ENCODE assay signal across 1 cellular context in genomic region chr18:63155169-63155852, GRCh38.
TF ChIP-seq lines count a peak whose summit lies in the region.

No MANE protein-coding gene starts in this region.

TF ChIP-seq in HepG2, 621 proteins besides CTCF, POLR2A, EP300 and RAD21 (continued from another document and continues in another):
- no peak for TF ChIP-seq NFATC3 (CRISPR knock-in tag; IDR thresholded peaks at IDR 0.05)
- TF ChIP-seq ZNF616 (CRISPR knock-in tag; IDR thresholded peaks at IDR 0.05; ENCODE audit: low read depth): no peak
- no peak for TF ChIP-seq KAT7 (CRISPR knock-in tag; IDR thresholded peaks at IDR 0.05; ENCODE audit: borderline replicate concordance)
- TF ChIP-seq POLR2G (IDR thresholded peaks at IDR 0.05; ENCODE audit: low read depth, low read length): no peak
- peak; percentile 47; the same call in 1 of the 2 replicates for TF ChIP-seq IRF9 (CRISPR knock-in tag; IDR thresholded peaks at IDR 0.05; ENCODE audit: borderline replicate concordance)
- TF ChIP-seq ZIK1 (CRISPR knock-in tag; IDR thresholded peaks at IDR 0.05; ENCODE audit: borderline replicate concordance, low read depth): no peak
- TF ChIP-seq ZNF839 (CRISPR knock-in tag; IDR thresholded peaks at IDR 0.05; ENCODE audit: borderline replicate concordance): no peak
- TF ChIP-seq, protein P1, sequence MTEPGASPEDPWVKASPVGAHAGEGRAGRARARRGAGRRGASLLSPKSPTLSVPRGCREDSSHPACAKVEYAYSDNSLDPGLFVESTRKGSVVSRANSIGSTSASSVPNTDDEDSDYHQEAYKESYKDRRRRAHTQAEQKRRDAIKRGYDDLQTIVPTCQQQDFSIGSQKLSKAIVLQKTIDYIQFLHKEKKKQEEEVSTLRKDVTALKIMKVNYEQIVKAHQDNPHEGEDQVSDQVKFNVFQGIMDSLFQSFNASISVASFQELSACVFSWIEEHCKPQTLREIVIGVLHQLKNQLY (CRISPR knock-in tag; IDR thresholded peaks at IDR 0.05): no peak
- TF ChIP-seq E2F1 (CRISPR knock-in tag; IDR thresholded peaks at IDR 0.05): no peak
- TF ChIP-seq, protein P2, sequence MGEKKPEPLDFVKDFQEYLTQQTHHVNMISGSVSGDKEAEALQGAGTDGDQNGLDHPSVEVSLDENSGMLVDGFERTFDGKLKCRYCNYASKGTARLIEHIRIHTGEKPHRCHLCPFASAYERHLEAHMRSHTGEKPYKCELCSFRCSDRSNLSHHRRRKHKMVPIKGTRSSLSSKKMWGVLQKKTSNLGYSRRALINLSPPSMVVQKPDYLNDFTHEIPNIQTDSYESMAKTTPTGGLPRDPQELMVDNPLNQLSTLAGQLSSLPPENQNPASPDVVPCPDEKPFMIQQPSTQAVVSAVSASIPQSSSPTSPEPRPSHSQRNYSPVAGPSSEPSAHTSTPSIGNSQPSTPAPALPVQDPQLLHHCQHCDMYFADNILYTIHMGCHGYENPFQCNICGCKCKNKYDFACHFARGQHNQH (CRISPR knock-in tag; IDR thresholded peaks at IDR 0.05): no peak
- no peak for TF ChIP-seq KMT2B (CRISPR knock-in tag; IDR thresholded peaks at IDR 0.05)
- no peak for TF ChIP-seq KLF16 (CRISPR knock-in tag; IDR thresholded peaks at IDR 0.05)
- 0 out of 2 replicates have a peak, but pooled peaks have one; percentile 13 for TF ChIP-seq GABPB1 (CRISPR knock-in tag; IDR thresholded peaks at IDR 0.05)
- no peak for TF ChIP-seq ZNF274 (CRISPR knock-in tag; IDR thresholded peaks at IDR 0.05)
- TF ChIP-seq CREM (IDR thresholded peaks at IDR 0.05): no peak
- TF ChIP-seq CREM (CRISPR knock-in tag; IDR thresholded peaks at IDR 0.05): no peak
- no peak for TF ChIP-seq MEIS1 (CRISPR knock-in tag; IDR thresholded peaks at IDR 0.05; ENCODE audit: borderline replicate concordance)
- TF ChIP-seq BHLHE40 (IDR thresholded peaks at IDR 0.05; ENCODE audit: low read length): 0 out of 2 replicates have a peak, but pooled peaks have one; percentile 44
- no peak for TF ChIP-seq MXD3 (CRISPR knock-in tag; IDR thresholded peaks at IDR 0.05)
- TF ChIP-seq, protein P3, sequence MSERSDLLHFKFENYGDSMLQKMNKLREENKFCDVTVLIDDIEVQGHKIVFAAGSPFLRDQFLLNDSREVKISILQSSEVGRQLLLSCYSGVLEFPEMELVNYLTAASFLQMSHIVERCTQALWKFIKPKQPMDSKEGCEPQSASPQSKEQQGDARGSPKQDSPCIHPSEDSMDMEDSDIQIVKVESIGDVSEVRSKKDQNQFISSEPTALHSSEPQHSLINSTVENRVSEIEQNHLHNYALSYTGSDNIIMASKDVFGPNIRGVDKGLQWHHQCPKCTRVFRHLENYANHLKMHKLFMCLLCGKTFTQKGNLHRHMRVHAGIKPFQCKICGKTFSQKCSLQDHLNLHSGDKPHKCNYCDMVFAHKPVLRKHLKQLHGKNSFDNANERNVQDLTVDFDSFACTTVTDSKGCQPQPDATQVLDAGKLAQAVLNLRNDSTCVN (CRISPR knock-in tag; IDR thresholded peaks at IDR 0.05; ENCODE audit: borderline replicate concordance): no peak
- TF ChIP-seq MTF1 (CRISPR knock-in tag; IDR thresholded peaks at IDR 0.05): no peak
- TF ChIP-seq, protein P4, sequence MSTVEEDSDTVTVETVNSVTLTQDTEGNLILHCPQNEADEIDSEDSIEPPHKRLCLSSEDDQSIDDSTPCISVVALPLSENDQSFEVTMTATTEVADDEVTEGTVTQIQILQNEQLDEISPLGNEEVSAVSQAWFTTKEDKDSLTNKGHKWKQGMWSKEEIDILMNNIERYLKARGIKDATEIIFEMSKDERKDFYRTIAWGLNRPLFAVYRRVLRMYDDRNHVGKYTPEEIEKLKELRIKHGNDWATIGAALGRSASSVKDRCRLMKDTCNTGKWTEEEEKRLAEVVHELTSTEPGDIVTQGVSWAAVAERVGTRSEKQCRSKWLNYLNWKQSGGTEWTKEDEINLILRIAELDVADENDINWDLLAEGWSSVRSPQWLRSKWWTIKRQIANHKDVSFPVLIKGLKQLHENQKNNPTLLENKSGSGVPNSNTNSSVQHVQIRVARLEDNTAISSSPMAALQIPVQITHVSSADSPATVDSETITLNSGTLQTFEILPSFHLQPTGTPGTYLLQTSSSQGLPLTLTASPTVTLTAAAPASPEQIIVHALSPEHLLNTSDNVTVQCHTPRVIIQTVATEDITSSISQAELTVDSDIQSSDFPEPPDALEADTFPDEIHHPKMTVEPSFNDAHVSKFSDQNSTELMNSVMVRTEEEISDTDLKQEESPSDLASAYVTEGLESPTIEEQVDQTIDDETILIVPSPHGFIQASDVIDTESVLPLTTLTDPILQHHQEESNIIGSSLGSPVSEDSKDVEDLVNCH (CRISPR knock-in tag; IDR thresholded peaks at IDR 0.05): no peak
- TF ChIP-seq, protein P5, sequence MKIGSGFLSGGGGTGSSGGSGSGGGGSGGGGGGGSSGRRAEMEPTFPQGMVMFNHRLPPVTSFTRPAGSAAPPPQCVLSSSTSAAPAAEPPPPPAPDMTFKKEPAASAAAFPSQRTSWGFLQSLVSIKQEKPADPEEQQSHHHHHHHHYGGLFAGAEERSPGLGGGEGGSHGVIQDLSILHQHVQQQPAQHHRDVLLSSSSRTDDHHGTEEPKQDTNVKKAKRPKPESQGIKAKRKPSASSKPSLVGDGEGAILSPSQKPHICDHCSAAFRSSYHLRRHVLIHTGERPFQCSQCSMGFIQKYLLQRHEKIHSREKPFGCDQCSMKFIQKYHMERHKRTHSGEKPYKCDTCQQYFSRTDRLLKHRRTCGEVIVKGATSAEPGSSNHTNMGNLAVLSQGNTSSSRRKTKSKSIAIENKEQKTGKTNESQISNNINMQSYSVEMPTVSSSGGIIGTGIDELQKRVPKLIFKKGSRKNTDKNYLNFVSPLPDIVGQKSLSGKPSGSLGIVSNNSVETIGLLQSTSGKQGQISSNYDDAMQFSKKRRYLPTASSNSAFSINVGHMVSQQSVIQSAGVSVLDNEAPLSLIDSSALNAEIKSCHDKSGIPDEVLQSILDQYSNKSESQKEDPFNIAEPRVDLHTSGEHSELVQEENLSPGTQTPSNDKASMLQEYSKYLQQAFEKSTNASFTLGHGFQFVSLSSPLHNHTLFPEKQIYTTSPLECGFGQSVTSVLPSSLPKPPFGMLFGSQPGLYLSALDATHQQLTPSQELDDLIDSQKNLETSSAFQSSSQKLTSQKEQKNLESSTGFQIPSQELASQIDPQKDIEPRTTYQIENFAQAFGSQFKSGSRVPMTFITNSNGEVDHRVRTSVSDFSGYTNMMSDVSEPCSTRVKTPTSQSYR (CRISPR knock-in tag; IDR thresholded peaks at IDR 0.05; ENCODE audit: borderline replicate concordance): no peak
- no peak for TF ChIP-seq ZFP36L1 (CRISPR knock-in tag; IDR thresholded peaks at IDR 0.05)
- TF ChIP-seq CENPX (CRISPR knock-in tag; IDR thresholded peaks at IDR 0.05): no peak
- TF ChIP-seq ZNF607 (CRISPR knock-in tag; IDR thresholded peaks at IDR 0.05; ENCODE audit: borderline replicate concordance): no peak
- TF ChIP-seq ELF3 (CRISPR knock-in tag; IDR thresholded peaks at IDR 0.05): no peak
- 0 out of 2 replicates have a peak, but pooled peaks have one; percentile 28 for TF ChIP-seq ZBTB38 (CRISPR knock-in tag; IDR thresholded peaks at IDR 0.05)
- no peak for TF ChIP-seq SCMH1 (CRISPR knock-in tag; IDR thresholded peaks at IDR 0.05; ENCODE audit: borderline replicate concordance)
- TF ChIP-seq SMYD3 (CRISPR knock-in tag; IDR thresholded peaks at IDR 0.05): no peak
- no peak for TF ChIP-seq HNF4G (IDR thresholded peaks at IDR 0.05; ENCODE audit: borderline replicate concordance, low read depth, low read length)
- no peak for TF ChIP-seq HNF4G (CRISPR knock-in tag; IDR thresholded peaks at IDR 0.05; ENCODE audit: borderline replicate concordance, low read depth)
- no peak for TF ChIP-seq SMAD3 (CRISPR knock-in tag; IDR thresholded peaks at IDR 0.05)
- no peak for TF ChIP-seq SOX5 (CRISPR knock-in tag; IDR thresholded peaks at IDR 0.05; ENCODE audit: borderline replicate concordance)
- TF ChIP-seq XRCC5 (optimal IDR thresholded peaks at IDR 0.05; ENCODE audit: low read length): peak; percentile 58
- no peak for TF ChIP-seq ZNF639 (CRISPR knock-in tag; conservative IDR thresholded peaks at IDR 0.05)
- TF ChIP-seq SMAD1 (CRISPR knock-in tag; IDR thresholded peaks at IDR 0.05; ENCODE audit: borderline replicate concordance, low read depth): no peak
- TF ChIP-seq BRF2 (CRISPR knock-in tag; IDR thresholded peaks at IDR 0.05): no peak
- peak; percentile 34; the same call in 1 of the 2 replicates for TF ChIP-seq TBX2 (CRISPR knock-in tag; IDR thresholded peaks at IDR 0.05; ENCODE audit: borderline replicate concordance)
- TF ChIP-seq CHCHD3 (CRISPR knock-in tag; IDR thresholded peaks at IDR 0.05): no peak
- TF ChIP-seq NRL (CRISPR knock-in tag; IDR thresholded peaks at IDR 0.05; ENCODE audit: borderline replicate concordance): no peak
- TF ChIP-seq FOSL2 (CRISPR knock-in tag; IDR thresholded peaks at IDR 0.05): peak; percentile 34; the same call in 1 of the 2 replicates
- TF ChIP-seq TBX3 (IDR thresholded peaks at IDR 0.05; ENCODE audit: borderline replicate concordance): peak; percentile 54; the same call in 1 of the 2 replicates
- TF ChIP-seq STAG1 (CRISPR knock-in tag; IDR thresholded peaks at IDR 0.05): peak; percentile 61
- TF ChIP-seq ELK4 (CRISPR knock-in tag; IDR thresholded peaks at IDR 0.05; ENCODE audit: borderline replicate concordance): no peak
- TF ChIP-seq, protein P6, sequence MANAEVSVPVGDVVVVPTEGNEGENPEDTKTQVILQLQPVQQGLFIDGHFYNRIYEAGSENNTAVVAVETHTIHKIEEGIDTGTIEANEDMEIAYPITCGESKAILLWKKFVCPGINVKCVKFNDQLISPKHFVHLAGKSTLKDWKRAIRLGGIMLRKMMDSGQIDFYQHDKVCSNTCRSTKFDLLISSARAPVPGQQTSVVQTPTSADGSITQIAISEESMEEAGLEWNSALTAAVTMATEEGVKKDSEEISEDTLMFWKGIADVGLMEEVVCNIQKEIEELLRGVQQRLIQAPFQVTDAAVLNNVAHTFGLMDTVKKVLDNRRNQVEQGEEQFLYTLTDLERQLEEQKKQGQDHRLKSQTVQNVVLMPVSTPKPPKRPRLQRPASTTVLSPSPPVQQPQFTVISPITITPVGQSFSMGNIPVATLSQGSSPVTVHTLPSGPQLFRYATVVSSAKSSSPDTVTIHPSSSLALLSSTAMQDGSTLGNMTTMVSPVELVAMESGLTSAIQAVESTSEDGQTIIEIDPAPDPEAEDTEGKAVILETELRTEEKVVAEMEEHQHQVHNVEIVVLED (CRISPR knock-in tag; IDR thresholded peaks at IDR 0.05; ENCODE audit: borderline replicate concordance): no peak
- no peak for TF ChIP-seq HOXA7 (CRISPR knock-in tag; IDR thresholded peaks at IDR 0.05)
- TF ChIP-seq ZSCAN29 (CRISPR knock-in tag; conservative IDR thresholded peaks at IDR 0.05): no peak
- no peak for TF ChIP-seq MLLT10 (CRISPR knock-in tag; IDR thresholded peaks at IDR 0.05)
- no peak for TF ChIP-seq PCBP1 (IDR thresholded peaks at IDR 0.05; ENCODE audit: borderline replicate concordance, low read depth, low read length)
- TF ChIP-seq MATR3 (CRISPR knock-in tag; IDR thresholded peaks at IDR 0.05): no peak
